1 cellular context compared by ENCODE assay signal in the genomic region with DNA sequence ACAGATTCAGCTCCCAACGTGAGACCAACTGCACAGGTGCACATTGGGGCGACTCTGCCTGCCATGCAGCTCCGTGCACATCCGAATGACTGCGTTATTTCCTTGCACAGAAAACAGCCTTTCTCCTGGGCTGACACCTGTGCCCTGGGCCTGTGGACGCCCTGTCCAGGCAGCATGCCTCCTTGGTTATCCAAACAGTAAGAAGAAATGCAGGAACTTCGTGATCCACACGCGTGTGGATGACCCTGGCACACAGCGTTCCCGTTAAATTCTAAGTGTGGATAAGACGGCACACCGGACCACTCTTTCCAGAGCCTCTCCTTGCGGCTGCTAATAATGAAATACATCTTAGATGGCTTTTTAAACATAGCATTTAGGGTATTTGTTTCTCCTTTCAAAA.
TF ChIP-seq lines count a peak whose summit lies in the region.

No MANE protein-coding gene starts in this region.

TF ChIP-seq in WTC11, 78 proteins besides CTCF, POLR2A, EP300 and RAD21 (continued from another document):
- TF ChIP-seq HMGA2 (CRISPR knock-in tag; IDR thresholded peaks at IDR 0.05), result no peak
- TF ChIP-seq AFF4 (CRISPR knock-in tag; IDR thresholded peaks at IDR 0.05; ENCODE audit: borderline replicate concordance), result no peak
- TF ChIP-seq, protein P1, sequence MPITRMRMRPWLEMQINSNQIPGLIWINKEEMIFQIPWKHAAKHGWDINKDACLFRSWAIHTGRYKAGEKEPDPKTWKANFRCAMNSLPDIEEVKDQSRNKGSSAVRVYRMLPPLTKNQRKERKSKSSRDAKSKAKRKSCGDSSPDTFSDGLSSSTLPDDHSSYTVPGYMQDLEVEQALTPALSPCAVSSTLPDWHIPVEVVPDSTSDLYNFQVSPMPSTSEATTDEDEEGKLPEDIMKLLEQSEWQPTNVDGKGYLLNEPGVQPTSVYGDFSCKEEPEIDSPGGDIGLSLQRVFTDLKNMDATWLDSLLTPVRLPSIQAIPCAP (CRISPR knock-in tag; IDR thresholded peaks at IDR 0.05), result no peak
- no peak for TF ChIP-seq SMAD4 (CRISPR knock-in tag; IDR thresholded peaks at IDR 0.05)
- TF ChIP-seq, protein P2, sequence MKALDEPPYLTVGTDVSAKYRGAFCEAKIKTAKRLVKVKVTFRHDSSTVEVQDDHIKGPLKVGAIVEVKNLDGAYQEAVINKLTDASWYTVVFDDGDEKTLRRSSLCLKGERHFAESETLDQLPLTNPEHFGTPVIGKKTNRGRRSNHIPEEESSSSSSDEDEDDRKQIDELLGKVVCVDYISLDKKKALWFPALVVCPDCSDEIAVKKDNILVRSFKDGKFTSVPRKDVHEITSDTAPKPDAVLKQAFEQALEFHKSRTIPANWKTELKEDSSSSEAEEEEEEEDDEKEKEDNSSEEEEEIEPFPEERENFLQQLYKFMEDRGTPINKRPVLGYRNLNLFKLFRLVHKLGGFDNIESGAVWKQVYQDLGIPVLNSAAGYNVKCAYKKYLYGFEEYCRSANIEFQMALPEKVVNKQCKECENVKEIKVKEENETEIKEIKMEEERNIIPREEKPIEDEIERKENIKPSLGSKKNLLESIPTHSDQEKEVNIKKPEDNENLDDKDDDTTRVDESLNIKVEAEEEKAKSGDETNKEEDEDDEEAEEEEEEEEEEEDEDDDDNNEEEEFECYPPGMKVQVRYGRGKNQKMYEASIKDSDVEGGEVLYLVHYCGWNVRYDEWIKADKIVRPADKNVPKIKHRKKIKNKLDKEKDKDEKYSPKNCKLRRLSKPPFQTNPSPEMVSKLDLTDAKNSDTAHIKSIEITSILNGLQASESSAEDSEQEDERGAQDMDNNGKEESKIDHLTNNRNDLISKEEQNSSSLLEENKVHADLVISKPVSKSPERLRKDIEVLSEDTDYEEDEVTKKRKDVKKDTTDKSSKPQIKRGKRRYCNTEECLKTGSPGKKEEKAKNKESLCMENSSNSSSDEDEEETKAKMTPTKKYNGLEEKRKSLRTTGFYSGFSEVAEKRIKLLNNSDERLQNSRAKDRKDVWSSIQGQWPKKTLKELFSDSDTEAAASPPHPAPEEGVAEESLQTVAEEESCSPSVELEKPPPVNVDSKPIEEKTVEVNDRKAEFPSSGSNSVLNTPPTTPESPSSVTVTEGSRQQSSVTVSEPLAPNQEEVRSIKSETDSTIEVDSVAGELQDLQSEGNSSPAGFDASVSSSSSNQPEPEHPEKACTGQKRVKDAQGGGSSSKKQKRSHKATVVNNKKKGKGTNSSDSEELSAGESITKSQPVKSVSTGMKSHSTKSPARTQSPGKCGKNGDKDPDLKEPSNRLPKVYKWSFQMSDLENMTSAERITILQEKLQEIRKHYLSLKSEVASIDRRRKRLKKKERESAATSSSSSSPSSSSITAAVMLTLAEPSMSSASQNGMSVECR (CRISPR knock-in tag; IDR thresholded peaks at IDR 0.05; ENCODE audit: borderline replicate concordance), result no peak
- TF ChIP-seq, protein P3, sequence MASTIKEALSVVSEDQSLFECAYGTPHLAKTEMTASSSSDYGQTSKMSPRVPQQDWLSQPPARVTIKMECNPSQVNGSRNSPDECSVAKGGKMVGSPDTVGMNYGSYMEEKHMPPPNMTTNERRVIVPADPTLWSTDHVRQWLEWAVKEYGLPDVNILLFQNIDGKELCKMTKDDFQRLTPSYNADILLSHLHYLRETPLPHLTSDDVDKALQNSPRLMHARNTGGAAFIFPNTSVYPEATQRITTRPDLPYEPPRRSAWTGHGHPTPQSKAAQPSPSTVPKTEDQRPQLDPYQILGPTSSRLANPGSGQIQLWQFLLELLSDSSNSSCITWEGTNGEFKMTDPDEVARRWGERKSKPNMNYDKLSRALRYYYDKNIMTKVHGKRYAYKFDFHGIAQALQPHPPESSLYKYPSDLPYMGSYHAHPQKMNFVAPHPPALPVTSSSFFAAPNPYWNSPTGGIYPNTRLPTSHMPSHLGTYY (CRISPR knock-in tag; IDR thresholded peaks at IDR 0.05), result no peak
- TF ChIP-seq GABPB1 (CRISPR knock-in tag; IDR thresholded peaks at IDR 0.05), result no peak
TF ChIP-seq in WTC11: peak in this region for 0.
